In genomic region chr5:24703934-24704333, GRCh38 we compare ENCODE assay signal across 30 cellular contexts. TPM values are rescaled to one million over a fixed set of nuclear protein-coding genes. Genes with fewer than 3 reads are reported as not detected.
"Had no signal": no experiment of that assay in that cellular context is flagged by ENCODE, and none has a peak within 500 bp of the region (broad histone marks: within the 10 kb centered on the region; RNA-seq: fewer than 3 reads in every experiment).

No MANE protein-coding gene starts in this region.

- DNase-seq: activated CD4-positive, alpha-beta memory T cell treated with anti-CD3 and anti-CD28 coated beads for 36 hours; activated CD4-positive, alpha-beta T cell treated with anti-CD3 and anti-CD28 coated beads, Interleukin-2, amount 10 ng/mL, durations not matched to agents 24 days and 14 days; activated CD4-positive, CD25-positive, alpha-beta regulatory T cell treated with anti-CD3 and anti-CD28 coated beads, Interleukin-2, amount 50 U/mL, for 72 hours; activated CD8-positive, alpha-beta memory T cell treated with anti-CD3 and anti-CD28 coated beads, Interleukin-2, amount 50 U/mL, for 48 hours; activated gamma-delta T cell; activated naive CD4-positive, alpha-beta T cell treated with anti-CD3 and anti-CD28 coated beads, Interleukin-2, amount 10 ng/mL, durations not matched to agents 7 days and 5 days; activated naive CD8-positive, alpha-beta T cell treated with anti-CD3 and anti-CD28 coated beads, Interleukin-2, amount 10 ng/mL, durations not matched to agents 7 days and 5 days; activated T-cell treated with anti-CD3 and anti-CD28 coated beads, Interleukin-2, amount 50 U/mL, for 24 hours; cerebellar nuclear complex; colonic mucosa; effector CD8-positive, alpha-beta T cell; hippocampal formation; immature natural killer cell; midbrain; naive thymus-derived CD4-positive, alpha-beta T cell; nucleus accumbens; pancreas; psoas muscle; stimulated activated CD4-positive, alpha-beta T cell treated with anti-CD3 and anti-CD28 coated beads, Interleukin-1b, Interleukin-23, amount 100 ng/mL, for 48 hours; stimulated activated CD4-positive, alpha-beta T cell treated with anti-CD3 and anti-CD28 coated beads, Interleukin-4, amount 100 ng/mL, for 4 hours; stimulated activated CD8-positive, alpha-beta memory T cell treated with anti-CD3 and anti-CD28 coated beads, Interleukin-4, amount 100 ng/mL, for 48 hours; stimulated activated naive CD8-positive, alpha-beta T cell treated with anti-CD3 and anti-CD28 coated beads, Interleukin-15, amount 100 ng/mL, for 72 hours; substantia nigra; uterus had no signal

- H3K36me3 ChIP-seq: ascending aorta, cardiac muscle cell, colonic mucosa, pancreas, uterus had no signal

- H3K9me3 ChIP-seq: ascending aorta, colonic mucosa, pancreas, uterus had no signal

- H3K27ac ChIP-seq: ascending aorta, cardiac muscle cell, colonic mucosa, pancreas, psoas muscle, uterus had no signal

- H3K27me3 ChIP-seq: ascending aorta, cardiac muscle cell, colonic mucosa, pancreas, uterus had no signal

- H3K4me3 ChIP-seq: ascending aorta, cardiac muscle cell, colonic mucosa, pancreas, psoas muscle, smooth muscle cell, uterus had no signal

- ATAC-seq: naive thymus-derived CD4-positive, alpha-beta T cell; psoas muscle; stimulated activated memory B cell treated with anti-CD40 and anti-IgM and Interleukin-4, amounts not matched to agents 10 μg/mL and 1 μg/mL and 100 μg/mL, for 72 hours; stimulated activated naive CD8-positive, alpha-beta T cell treated with anti-CD3 and anti-CD28 coated beads, Interleukin-15, amount 100 ng/mL, for 72 hours had no signal

- H3K4me1 ChIP-seq: ascending aorta, colonic mucosa, pancreas, psoas muscle, uterus had no signal

- FAIRE-seq: frontal cortex, pancreas had no signal

- H3K4me2 ChIP-seq: smooth muscle cell had no signal

RNA-seq across cellular contexts. Expression of gene CDH10, which starts 59.2 kb away (rescaled TPM):
- total RNA-seq: activated CD4-positive, alpha-beta memory T cell treated with anti-CD3 and anti-CD28 coated beads for 36 hours; activated CD4-positive, alpha-beta T cell treated with anti-CD3 and anti-CD28 coated beads, Interleukin-2, amount 10 ng/mL, durations not matched to agents 24 days and 14 days; activated naive CD8-positive, alpha-beta T cell treated with anti-CD3 and anti-CD28 coated beads, Interleukin-2, amount 10 ng/mL, durations not matched to agents 7 days and 5 days; ascending aorta; dermis microvascular lymphatic vessel endothelial cell; naive thymus-derived CD4-positive, alpha-beta T cell; psoas muscle had no signal
- polyA plus RNA-seq: immature natural killer cell; naive thymus-derived CD4-positive, alpha-beta T cell had no signal
